In the genomic region with DNA sequence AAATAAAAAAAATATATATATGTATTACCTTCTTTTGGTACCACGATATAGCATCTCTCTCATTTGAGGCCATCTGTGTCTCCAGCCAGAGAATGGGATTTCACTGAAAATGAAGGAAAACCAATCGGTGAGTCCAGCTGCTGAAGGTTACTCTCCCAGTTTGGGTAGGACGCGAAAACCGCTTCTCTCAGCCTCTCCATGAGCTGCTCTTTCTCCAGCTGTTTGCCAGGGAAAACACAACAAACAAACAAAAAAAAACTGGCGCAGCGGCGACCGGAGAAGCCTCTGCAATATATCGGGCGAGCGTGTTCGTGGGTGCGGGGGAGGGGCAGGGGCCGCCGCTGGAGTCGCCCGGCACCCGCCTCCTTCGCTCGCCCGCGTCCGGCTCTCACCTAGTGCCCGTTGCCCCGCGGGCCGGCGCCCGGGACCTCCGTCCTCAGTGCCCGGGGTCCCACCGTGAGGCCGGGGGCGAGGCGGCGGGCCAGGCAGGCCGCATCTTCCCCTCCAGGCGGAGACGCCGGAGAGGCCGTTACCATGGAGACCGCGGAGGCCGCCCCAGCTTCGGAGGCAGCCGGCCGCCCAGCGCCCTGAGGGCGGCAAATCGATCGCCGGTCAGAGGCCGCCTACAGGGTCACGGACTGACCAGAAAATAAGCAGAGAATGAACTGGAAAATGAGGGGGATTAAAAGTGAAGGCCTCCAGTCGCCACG, we compare ENCODE assay signal across 1 cellular context.
TF ChIP-seq lines count a peak whose summit lies in the region.

No MANE protein-coding gene starts in this region.

TF ChIP-seq in K562, 482 proteins besides CTCF, POLR2A, EP300 and RAD21 (continued from another document and continues in another):
- TF ChIP-seq ZNF280A (IDR thresholded peaks at IDR 0.05; ENCODE audit: low read depth, partially characterized antibody) = no peak
- no peak for TF ChIP-seq DMBX1 (CRISPR knock-in tag; IDR thresholded peaks at IDR 0.05; ENCODE audit: borderline replicate concordance)
- no peak for TF ChIP-seq ZKSCAN3 (CRISPR knock-in tag; IDR thresholded peaks at IDR 0.05)
- no peak for TF ChIP-seq ZNF512 (tag; IDR thresholded peaks at IDR 0.05)
- TF ChIP-seq AFF1 (IDR thresholded peaks at IDR 0.05; ENCODE audit: low read depth in 1 of 2, partially characterized antibody in 2 of 2) = no peak
- no peak for TF ChIP-seq SNRNP70 (optimal IDR thresholded peaks at IDR 0.05; ENCODE audit: low read depth, low read length)
- TF ChIP-seq EZH2 (IDR thresholded peaks at IDR 0.05; ENCODE audit: borderline replicate concordance, low read depth, low read length) = no peak
- no peak for TF ChIP-seq SPI1 (IDR thresholded peaks at IDR 0.05; ENCODE audit: borderline replicate concordance, low read depth, low read length)
- no peak for TF ChIP-seq ZSCAN32 (CRISPR knock-in tag; IDR thresholded peaks at IDR 0.05)
- no peak for TF ChIP-seq SRF (CRISPR knock-in tag; IDR thresholded peaks at IDR 0.05)
- TF ChIP-seq USF2 (CRISPR knock-in tag; IDR thresholded peaks at IDR 0.05) = no peak
- no peak for TF ChIP-seq KDM4B (IDR thresholded peaks at IDR 0.05; ENCODE audit: borderline replicate concordance in 2 of 2, low read depth in 1 of 2)
- TF ChIP-seq ILF3 (IDR thresholded peaks at IDR 0.05; ENCODE audit: borderline replicate concordance) = 0 out of 2 replicates have a peak, but pooled peaks have one; percentile 19
- TF ChIP-seq, protein P1, sequence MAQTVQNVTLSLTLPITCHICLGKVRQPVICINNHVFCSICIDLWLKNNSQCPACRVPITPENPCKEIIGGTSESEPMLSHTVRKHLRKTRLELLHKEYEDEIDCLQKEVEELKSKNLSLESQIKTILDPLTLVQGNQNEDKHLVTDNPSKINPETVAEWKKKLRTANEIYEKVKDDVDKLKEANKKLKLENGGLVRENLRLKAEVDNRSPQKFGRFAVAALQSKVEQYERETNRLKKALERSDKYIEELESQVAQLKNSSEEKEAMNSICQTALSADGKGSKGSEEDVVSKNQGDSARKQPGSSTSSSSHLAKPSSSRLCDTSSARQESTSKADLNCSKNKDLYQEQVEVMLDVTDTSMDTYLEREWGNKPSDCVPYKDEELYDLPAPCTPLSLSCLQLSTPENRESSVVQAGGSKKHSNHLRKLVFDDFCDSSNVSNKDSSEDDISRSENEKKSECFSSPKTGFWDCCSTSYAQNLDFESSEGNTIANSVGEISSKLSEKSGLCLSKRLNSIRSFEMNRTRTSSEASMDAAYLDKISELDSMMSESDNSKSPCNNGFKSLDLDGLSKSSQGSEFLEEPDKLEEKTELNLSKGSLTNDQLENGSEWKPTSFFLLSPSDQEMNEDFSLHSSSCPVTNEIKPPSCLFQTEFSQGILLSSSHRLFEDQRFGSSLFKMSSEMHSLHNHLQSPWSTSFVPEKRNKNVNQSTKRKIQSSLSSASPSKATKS (CRISPR knock-in tag; IDR thresholded peaks at IDR 0.05) = no peak
- no peak for TF ChIP-seq RBM34 (IDR thresholded peaks at IDR 0.05; ENCODE audit: borderline replicate concordance, insufficient read depth, low read length)
- TF ChIP-seq NR2F6 (CRISPR knock-in tag; IDR thresholded peaks at IDR 0.05) = no peak
- no peak for TF ChIP-seq NCOA1 (IDR thresholded peaks at IDR 0.05; ENCODE audit: low read depth)
- TF ChIP-seq ASH1L (IDR thresholded peaks at IDR 0.05; ENCODE audit: borderline replicate concordance, low read depth, partially characterized antibody) = no peak
- TF ChIP-seq E2F8 (IDR thresholded peaks at IDR 0.05; ENCODE audit: low read depth, partially characterized antibody) = no peak
- no peak for TF ChIP-seq PKNOX1 (IDR thresholded peaks at IDR 0.05)
- TF ChIP-seq POU5F1 (IDR thresholded peaks at IDR 0.05; ENCODE audit: borderline replicate concordance, low read depth, low read length, partially characterized antibody) = no peak
- no peak for TF ChIP-seq SMARCA5 (IDR thresholded peaks at IDR 0.05)
- TF ChIP-seq AFF4 (CRISPR knock-in tag; IDR thresholded peaks at IDR 0.05) = no peak
- TF ChIP-seq TBP (optimal IDR thresholded peaks at IDR 0.05; ENCODE audit: low read depth, low read length) = no peak
- TF ChIP-seq, protein P2, sequence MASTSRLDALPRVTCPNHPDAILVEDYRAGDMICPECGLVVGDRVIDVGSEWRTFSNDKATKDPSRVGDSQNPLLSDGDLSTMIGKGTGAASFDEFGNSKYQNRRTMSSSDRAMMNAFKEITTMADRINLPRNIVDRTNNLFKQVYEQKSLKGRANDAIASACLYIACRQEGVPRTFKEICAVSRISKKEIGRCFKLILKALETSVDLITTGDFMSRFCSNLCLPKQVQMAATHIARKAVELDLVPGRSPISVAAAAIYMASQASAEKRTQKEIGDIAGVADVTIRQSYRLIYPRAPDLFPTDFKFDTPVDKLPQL (IDR thresholded peaks at IDR 0.05; ENCODE audit: extremely low read depth, insufficient read length) = no peak
- TF ChIP-seq ELF1 (tag; IDR thresholded peaks at IDR 0.05) = no peak
- no peak for TF ChIP-seq HCFC1 (IDR thresholded peaks at IDR 0.05; ENCODE audit: low read depth, low read length)
- TF ChIP-seq LARP7 (IDR thresholded peaks at IDR 0.05) = no peak
- 0 out of 2 replicates have a peak, but pooled peaks have one; percentile 48 for TF ChIP-seq ZNF76 (CRISPR knock-in tag; IDR thresholded peaks at IDR 0.05; ENCODE audit: borderline replicate concordance)
- TF ChIP-seq XRCC5 (IDR thresholded peaks at IDR 0.05; ENCODE audit: low read depth, low read length) = no peak
- TF ChIP-seq HOXB6 (CRISPR knock-in tag; IDR thresholded peaks at IDR 0.05; ENCODE audit: borderline replicate concordance) = no peak
- no peak for TF ChIP-seq CHD2 (IDR thresholded peaks at IDR 0.05; ENCODE audit: low read depth, low read length)
- TF ChIP-seq ZNF263 (CRISPR knock-in tag; IDR thresholded peaks at IDR 0.05; ENCODE audit: borderline replicate concordance) = no peak
- TF ChIP-seq, protein P3, sequence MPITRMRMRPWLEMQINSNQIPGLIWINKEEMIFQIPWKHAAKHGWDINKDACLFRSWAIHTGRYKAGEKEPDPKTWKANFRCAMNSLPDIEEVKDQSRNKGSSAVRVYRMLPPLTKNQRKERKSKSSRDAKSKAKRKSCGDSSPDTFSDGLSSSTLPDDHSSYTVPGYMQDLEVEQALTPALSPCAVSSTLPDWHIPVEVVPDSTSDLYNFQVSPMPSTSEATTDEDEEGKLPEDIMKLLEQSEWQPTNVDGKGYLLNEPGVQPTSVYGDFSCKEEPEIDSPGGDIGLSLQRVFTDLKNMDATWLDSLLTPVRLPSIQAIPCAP (CRISPR knock-in tag; IDR thresholded peaks at IDR 0.05; ENCODE audit: borderline replicate concordance) = no peak
- TF ChIP-seq ZNF174 (CRISPR knock-in tag; IDR thresholded peaks at IDR 0.05) = no peak
- no peak for TF ChIP-seq POLR2AphosphoS5 (IDR thresholded peaks at IDR 0.05; ENCODE audit: control insufficient read depth, insufficient read depth, low read depth, low read length)
